24 cellular contexts compared by ENCODE assay signal in the genomic region with DNA sequence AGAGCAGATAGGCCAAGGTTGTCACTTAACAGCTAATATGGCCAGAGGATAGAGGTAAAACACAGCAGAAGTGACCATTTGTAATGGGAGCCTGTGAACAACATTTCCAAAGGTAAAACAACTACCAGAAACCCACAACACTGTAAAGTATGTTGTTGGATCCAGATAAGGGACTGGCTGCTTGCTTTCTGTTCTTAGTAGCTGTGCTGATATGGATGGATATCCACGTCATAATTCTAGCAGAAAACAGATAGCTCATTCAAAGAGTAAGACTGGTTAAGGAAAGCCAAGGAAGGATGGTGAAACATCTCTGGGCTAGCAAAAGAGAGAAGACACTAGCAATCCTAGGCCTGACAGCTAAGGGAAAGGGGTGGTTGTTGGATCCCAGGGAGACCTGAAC.
"Had no signal": no experiment of that assay in that cellular context is flagged by ENCODE, and none has a peak within 500 bp of the region (broad histone marks: within the 10 kb centered on the region; RNA-seq: fewer than 3 reads in every experiment).

No MANE protein-coding gene starts in this region.

- H3K4me1 ChIP-seq: prostate gland, spleen, vagina had no signal

- FAIRE-seq: kidney had no signal

- H3K36me3 ChIP-seq: gastroesophageal sphincter, neutrophil, ovary, prostate gland, spleen, thoracic aorta, vagina had no signal

- H3K27ac ChIP-seq: gastroesophageal sphincter, neutrophil, ovary, prostate gland, spleen, thoracic aorta, vagina had no signal

- H3K4me3 ChIP-seq: gastroesophageal sphincter, lung, ovary, prostate gland, spleen, thoracic aorta, vagina had no signal

- H3K27me3 ChIP-seq: gastroesophageal sphincter, neutrophil, ovary, spleen, vagina had no signal

- H3K9me3 ChIP-seq: gastroesophageal sphincter, neutrophil, ovary, prostate gland, spleen, thoracic aorta, vagina had no signal

- ATAC-seq: esophagus mucosa, gastroesophageal sphincter, natural killer cell, T-cell, WTC11 had no signal

- DNase-seq: activated CD4-positive, alpha-beta memory T cell treated with anti-CD3 and anti-CD28 coated beads for 36 hours; activated CD4-positive, alpha-beta T cell treated with anti-CD3 and anti-CD28 coated beads for 4 hours; activated naive CD4-positive, alpha-beta T cell treated with Interleukin-2 at 50 U/mL for 16 hours; activated naive CD8-positive, alpha-beta T cell treated with anti-CD3 and anti-CD28 coated beads, Interleukin-2, amount 10 ng/mL, durations not matched to agents 7 days and 5 days; activated T-cell treated with anti-CD3 and anti-CD28 coated beads, Interleukin-2, amount 50 U/mL, for 48 hours; central memory CD4-positive, alpha-beta T cell; dermis blood vessel endothelial cell; effector memory CD4-positive, alpha-beta T cell; head of caudate nucleus; kidney; natural killer cell; ovary; spleen; stimulated activated CD4-positive, alpha-beta T cell treated with anti-CD3 and anti-CD28 coated beads, Interleukin-4, amount 100 ng/mL, for 1 hour; stimulated activated naive CD4-positive, alpha-beta T cell; T-cell had no signal
